18 cellular contexts compared by ENCODE assay signal in the genomic region with DNA sequence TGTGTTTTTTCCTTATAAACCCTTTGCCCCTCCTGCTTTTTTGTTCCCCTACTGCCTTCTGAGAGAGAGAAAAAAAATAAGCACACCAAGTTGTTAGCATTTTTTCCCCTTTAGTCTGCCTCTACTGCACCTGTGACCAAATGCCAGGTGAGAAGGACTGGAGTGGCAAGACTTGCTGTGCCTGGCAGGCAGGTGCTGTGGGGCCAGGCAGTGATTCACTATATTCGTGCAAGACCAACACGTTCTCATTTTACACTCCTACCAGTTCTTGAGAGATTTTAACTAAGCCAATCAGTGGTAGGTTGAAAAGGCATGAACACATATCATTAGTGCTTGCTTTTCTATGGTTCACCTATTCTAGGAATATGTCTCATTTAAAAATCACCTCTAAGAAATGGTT.
"Had no signal": no experiment of that assay in that cellular context is flagged by ENCODE, and none has a peak within 500 bp of the region (broad histone marks: within the 10 kb centered on the region; RNA-seq: fewer than 3 reads in every experiment).

No MANE protein-coding gene starts in this region.

- H3K9me3 ChIP-seq: gastrocnemius medialis, heart left ventricle, stomach, testis had no signal

- H3K4me1 ChIP-seq: gastrocnemius medialis, heart left ventricle, stomach, testis had no signal

- H3K4me3 ChIP-seq: gastrocnemius medialis, heart left ventricle, stomach, testis had no signal

- ATAC-seq: activated T-helper 17 cell treated with anti-CD3 and anti-CD28 coated beads, Interleukin-2, amount 50 U/mL, for 72 hours; gastrocnemius medialis; heart left ventricle; natural killer cell treated with Interleukin-12 subunit alpha and Interleukin-12 subunit beta and Interleukin-15 and Interleukin-18, amount 100 ng/mL, for 72 hours had no signal

- H3K36me3 ChIP-seq: brain microvascular endothelial cell had no signal

- H3K27ac ChIP-seq: brain microvascular endothelial cell, gastrocnemius medialis, heart left ventricle, stomach, testis had no signal

- DNase-seq: activated CD4-positive, alpha-beta T cell treated with anti-CD3 and anti-CD28 coated beads, Interleukin-2, amount 10 ng/mL, durations not matched to agents 7 days and 5 days; activated naive CD4-positive, alpha-beta T cell treated with Interleukin-2 at 50 U/mL for 16 hours; anterior cingulate cortex; brain microvascular endothelial cell; cerebellar nuclear complex; effector CD8-positive, alpha-beta T cell; gastrocnemius medialis; heart left ventricle; immature natural killer cell; mesendoderm; nucleus accumbens; retina; stimulated activated CD4-positive, alpha-beta T cell treated with anti-CD3 and anti-CD28 coated beads, Interleukin-12 subunit alpha, Interleukin-12 subunit beta, amount 100 ng/mL, for 4 hours; stimulated activated CD4-positive, alpha-beta T cell treated with anti-CD3 and anti-CD28 coated beads, Interleukin-2, amount 100 ng/mL, for 24 hours; stomach; testis had no signal

- H3K27me3 ChIP-seq: brain microvascular endothelial cell, gastrocnemius medialis, heart left ventricle, stomach, testis had no signal
